ENCODE assay signal across 8 cellular contexts in the genomic region with DNA sequence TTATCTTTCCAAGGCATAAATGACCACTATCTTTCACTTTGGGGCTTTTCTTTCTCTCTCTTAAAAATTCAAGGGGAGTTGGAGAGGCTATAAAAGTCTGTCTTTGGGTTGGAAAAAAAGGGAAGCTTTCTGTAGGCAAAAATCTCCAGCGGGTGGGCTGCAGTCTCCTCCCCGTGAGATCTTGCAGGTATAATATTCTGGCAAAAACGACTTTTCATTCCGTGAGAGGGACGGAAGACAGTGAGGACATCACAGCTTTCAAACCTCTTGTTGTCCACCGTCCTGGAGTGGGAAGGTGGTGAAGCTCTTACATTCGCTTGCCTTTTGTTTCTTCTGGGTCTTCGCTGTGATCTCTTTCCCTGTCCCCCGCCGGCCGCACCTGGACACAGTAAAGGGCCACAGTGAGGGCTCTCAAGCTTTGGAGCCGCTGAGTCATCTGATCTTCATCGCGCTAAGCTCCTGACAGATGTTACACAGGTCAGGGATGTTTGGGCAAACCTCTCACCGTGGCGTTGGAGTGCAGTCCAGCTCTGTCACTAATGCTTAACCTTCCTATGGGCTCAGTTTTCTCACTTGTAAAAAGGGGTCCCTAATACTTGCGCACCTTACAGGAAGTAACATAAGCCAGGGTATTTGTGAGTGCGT.
DNase-seq lines count a peak whose midpoint lies in the region; ATAC-seq and TF ChIP-seq lines count a peak whose summit lies in the region.

No MANE protein-coding gene starts in this region.

- H3K27ac ChIP-seq in SJCRH30 (peak overlapping the region; percentile 82), foreskin keratinocyte (no peak overlapping the region), sigmoid colon (peak overlapping the region in 1 of 4 donors; percentile 43)

- no peak for DNase-seq in GM12864 (ENCODE audit: low read depth)
- DNase-seq in SJCRH30 = peak in 1 of 2 experiments; percentile 29
- no peak for DNase-seq in foreskin keratinocyte
- DNase-seq in sigmoid colon = no peak
- no peak for DNase-seq in AG20443 (ENCODE audit: low spot score)

- no peaks in the 10 kb centered on the region for H3K36me3 ChIP-seq in SJCRH30
- H3K36me3 ChIP-seq in sigmoid colon = no peaks in the 10 kb centered on the region

- H3K4me1 ChIP-seq in SJCRH30 (peaks cover 4% of the 10 kb centered on the region), foreskin keratinocyte (peaks cover 8% of the 10 kb centered on the region), sigmoid colon (peaks cover 0 to 11% (median 5%) of the 10 kb centered on the region in 4 donors)

- peak overlapping the region; percentile 80 for H3K4me3 ChIP-seq in GM12864 (ENCODE audit: low read depth, low read length)
- peak overlapping the region; percentile 63 for H3K4me3 ChIP-seq in SJCRH30
- H3K4me3 ChIP-seq in sigmoid colon = peak overlapping the region; percentile 30 to 60 (median 50)

- no peaks in the 10 kb centered on the region for H3K27me3 ChIP-seq in SJCRH30
- peaks cover 18% of the 10 kb centered on the region for H3K27me3 ChIP-seq in foreskin keratinocyte
- no peaks in the 10 kb centered on the region for H3K27me3 ChIP-seq in sigmoid colon

- intact Hi-C loops in sigmoid colon (cut with DNase I) = no loop called here

- TF ChIP-seq CTCF in GM12864 (IDR thresholded peaks at IDR 0.05; ENCODE audit: low read depth, low read length, missing control alignments) (no peak), foreskin keratinocyte (conservative IDR thresholded peaks at IDR 0.05) (no peak), sigmoid colon (IDR thresholded peaks at IDR 0.05) (no peak)

- ATAC-seq in foreskin keratinocyte (peak; percentile 21), HG03469 (IDR thresholded peaks at IDR 0.05; ENCODE audit: unreplicated experiment) (no peak), GM21526 (IDR thresholded peaks at IDR 0.05; ENCODE audit: low FRiP score, unreplicated experiment) (no peak), HG02610 (IDR thresholded peaks at IDR 0.05; ENCODE audit: unreplicated experiment) (no peak)

- H3K9me3 ChIP-seq in SJCRH30 (replicated peaks) = no peaks in the 10 kb centered on the region; the same call in 1 of the 2 replicates
- no peaks in the 10 kb centered on the region for H3K9me3 ChIP-seq in sigmoid colon

- TF ChIP-seq EP300 in sigmoid colon (IDR thresholded peaks at IDR 0.05) = no peak

- TF ChIP-seq POLR2A in sigmoid colon (IDR thresholded peaks at IDR 0.05) = no peak

- WGBS in sigmoid colon, 2 donors = 72 to 86% methylated on average over 18 of the region's 18 CpGs
